ENCODE assay signal across 8 cellular contexts in the genomic region with DNA sequence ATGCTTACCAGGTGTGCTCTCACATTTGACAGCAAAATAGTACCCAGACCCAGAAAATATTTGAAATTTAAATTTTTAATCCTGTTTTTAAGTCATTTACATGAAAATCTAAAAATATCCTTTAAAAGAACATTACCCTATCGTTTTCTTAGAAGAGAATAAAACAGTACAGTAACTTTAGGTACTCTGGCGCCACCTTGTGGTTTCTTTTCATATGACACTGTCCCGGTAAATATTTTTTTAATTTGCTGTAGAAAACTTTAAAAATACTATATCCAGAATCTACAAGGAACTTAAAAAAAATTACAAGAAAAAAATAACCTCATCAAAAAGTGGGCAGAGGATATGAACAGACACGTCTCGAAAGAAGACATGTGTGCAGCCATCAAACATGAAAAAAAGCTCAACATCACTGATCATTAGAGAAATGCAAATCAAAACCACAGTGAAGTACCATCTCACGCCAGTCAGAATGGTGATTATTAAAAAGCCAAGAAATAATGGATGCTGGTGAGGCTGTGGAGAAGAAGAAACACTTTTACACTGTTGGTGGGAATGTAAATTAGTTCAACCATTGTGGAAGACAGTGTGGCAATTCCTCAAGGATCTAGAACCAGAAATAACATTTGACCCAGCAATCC.
A peak's percentile ranks its signal among the peaks of the same experiment; 100 is the strongest.
DNase-seq lines count a peak whose midpoint lies in the region; ATAC-seq and TF ChIP-seq lines count a peak whose summit lies in the region.

No MANE protein-coding gene starts in this region.

- WGBS in testis, 2 donors, result 11% methylated on average over 6 of the region's 6 CpGs

- H3K36me3 ChIP-seq in GM06990 (ENCODE audit: control insufficient read depth, insufficient read depth, low read length) (no peaks in the 10 kb centered on the region), testis (ENCODE audit: low read depth, missing control alignments) (no peaks in the 10 kb centered on the region)

- no peaks in the 10 kb centered on the region for H3K36me3 Mint-ChIP-seq in activated CD4-positive, alpha-beta T cell treated with anti-CD3 and anti-CD28 coated beads for 36 hours (ENCODE audit: low read depth)
- H3K36me3 Mint-ChIP-seq in naive thymus-derived CD8-positive, alpha-beta T cell, result no peaks in the 10 kb centered on the region

- no peak overlapping the region for H3K27ac ChIP-seq in testis

- peaks cover 9% of the 10 kb centered on the region for H3K27me3 Mint-ChIP-seq in activated CD4-positive, alpha-beta T cell treated with anti-CD3 and anti-CD28 coated beads for 36 hours
- H3K27me3 Mint-ChIP-seq in naive thymus-derived CD8-positive, alpha-beta T cell, result peaks cover 4 to 29% (median 10%) of the 10 kb centered on the region in 5 donors

- ATAC-seq in activated CD4-positive, alpha-beta T cell treated with anti-CD3 and anti-CD28 coated beads for 36 hours, result no peak
- ATAC-seq in naive thymus-derived CD8-positive, alpha-beta T cell, result no peak
- no peak for ATAC-seq in HG03108 (IDR thresholded peaks at IDR 0.05; ENCODE audit: unreplicated experiment)

- no peaks in the 10 kb centered on the region for H3K9me3 ChIP-seq in testis

- H3K27me3 ChIP-seq in GM06990 (replicated peaks; ENCODE audit: control insufficient read depth, insufficient read depth, low read length) (no peaks in the 10 kb centered on the region; the same call in none of the 2 replicates), testis (no peaks in the 10 kb centered on the region)

- intact Hi-C loops in activated CD4-positive, alpha-beta T cell treated with anti-CD3 and anti-CD28 coated beads for 36 hours (cut with DNase I, micrococcal nuclease), result loop anchor here in 1 of 2 experiments (10.0 kb wide), 1 partner anchor 451 kb away; no protein-coding TSS in a partner anchor
- intact Hi-C loops in testis (cut with DNase I; ENCODE audit: low total_unique reads), result no loop called here

- peak; percentile 69 for TF ChIP-seq CTCF in GM06990 (IDR thresholded peaks at IDR 0.05; ENCODE audit: insufficient read depth, low read length, poor library complexity, severe bottlenecking)
- TF ChIP-seq CTCF in testis (IDR thresholded peaks at IDR 0.05), result peak; percentile 62 to 99 (median 89)

- no peaks in the 10 kb centered on the region for H3K4me1 Mint-ChIP-seq in activated CD4-positive, alpha-beta T cell treated with anti-CD3 and anti-CD28 coated beads for 36 hours
- no peaks in the 10 kb centered on the region for H3K4me1 Mint-ChIP-seq in naive thymus-derived CD8-positive, alpha-beta T cell

- POLR2A ChIA-PET in HEK293T (lab: Yijun Ruan, JAX), result no interaction called here
- POLR2A ChIA-PET in activated CD4-positive, alpha-beta T cell treated with anti-CD3 and anti-CD28 coated beads for 36 hours (lab: Charles Lee), result no interaction called here
- POLR2A ChIA-PET in naive thymus-derived CD8-positive, alpha-beta T cell (lab: Charles Lee), result no interaction called here

- no peaks in the 10 kb centered on the region for H3K9me3 Mint-ChIP-seq in activated CD4-positive, alpha-beta T cell treated with anti-CD3 and anti-CD28 coated beads for 36 hours (ENCODE audit: low read depth)
- no peaks in the 10 kb centered on the region for H3K9me3 Mint-ChIP-seq in naive thymus-derived CD8-positive, alpha-beta T cell

- DNase-seq in GM06990 (ENCODE audit: extremely low read depth, insufficient read length) (no peak), HEK293T (ENCODE audit: extremely low spot score) (no peak), NCI-H146 (lab: John Stamatoyannopoulos, UW) (peak; percentile 3), dermis blood vessel endothelial cell (peak; percentile 75), testis (peak; percentile 85)
- DNase-seq in activated CD4-positive, alpha-beta T cell treated with anti-CD3 and anti-CD28 coated beads for 36 hours, result peak; percentile 74
- DNase-seq in naive thymus-derived CD8-positive, alpha-beta T cell, result peak; percentile 5 to 69 (median 46)

- no peak overlapping the region for H3K27ac Mint-ChIP-seq in activated CD4-positive, alpha-beta T cell treated with anti-CD3 and anti-CD28 coated beads for 36 hours
- no peak overlapping the region for H3K27ac Mint-ChIP-seq in naive thymus-derived CD8-positive, alpha-beta T cell

- no peak for TF ChIP-seq POLR2A in testis (IDR thresholded peaks at IDR 0.05)

- no peaks in the 10 kb centered on the region for H3K4me1 ChIP-seq in testis

- CTCF ChIA-PET in HEK293T (lab: Yijun Ruan, JAX), result interaction anchor here (0.7 kb wide), 1 partner anchor 24 kb away, joined by 3 read pairs; no protein-coding TSS in a partner anchor
- CTCF ChIA-PET in activated CD4-positive, alpha-beta T cell treated with anti-CD3 and anti-CD28 coated beads for 36 hours (lab: Charles Lee), result interaction anchor here (1.5 kb wide), 1 partner anchor 165 kb away, joined by 4 read pairs; no protein-coding TSS in a partner anchor

- no peak overlapping the region for H3K4me3 Mint-ChIP-seq in activated CD4-positive, alpha-beta T cell treated with anti-CD3 and anti-CD28 coated beads for 36 hours
- no peak overlapping the region for H3K4me3 Mint-ChIP-seq in naive thymus-derived CD8-positive, alpha-beta T cell

- H3K4me3 ChIP-seq in GM06990 (replicated peaks; ENCODE audit: low read depth, low read length), result no peak overlapping the region
- no peak overlapping the region for H3K4me3 ChIP-seq in testis

TF ChIP-seq in HEK293T, 16 proteins besides CTCF, POLR2A, EP300 and RAD21:
- no peak for TF ChIP-seq L3MBTL2 (conservative IDR thresholded peaks at IDR 0.05)
- peak; percentile 40; the same call in 1 of the 2 replicates for TF ChIP-seq ZNF384 (IDR thresholded peaks at IDR 0.05)

Comparison
In these comparisons a context has a peak if more than half of its experiments do, and no peak if none do; other contexts are left out.
1. DNase-seq: peak in NCI-H146 (single experiment), activated CD4-positive, alpha-beta T cell treated with anti-CD3 and anti-CD28 coated beads for 36 hours (single experiment), dermis blood vessel endothelial cell (single experiment), naive thymus-derived CD8-positive, alpha-beta T cell (10 of 10) and testis (single experiment); none in GM06990 (single experiment) and HEK293T (single experiment).